25 cellular contexts compared by ENCODE assay signal in the genomic region with DNA sequence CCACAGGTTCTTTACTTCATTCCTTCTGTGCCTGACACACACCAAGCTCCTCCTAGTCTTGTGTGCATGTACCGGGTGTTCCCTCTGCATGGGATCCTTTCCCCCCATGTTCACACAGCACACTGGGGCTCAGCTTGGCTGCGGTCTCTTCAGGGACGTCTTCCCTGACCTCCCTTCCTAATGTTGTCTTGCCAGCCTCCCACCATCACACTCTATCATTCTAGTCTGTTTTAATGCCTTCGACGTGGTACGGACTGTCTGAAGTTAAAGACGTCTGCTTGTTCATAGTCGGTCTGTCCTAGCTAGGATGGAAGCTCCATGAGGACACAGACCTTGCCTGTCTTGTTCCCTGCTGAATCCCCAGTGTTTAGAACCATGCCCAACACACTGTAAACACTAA.
"Had no signal": no experiment of that assay in that cellular context is flagged by ENCODE, and none has a peak within 500 bp of the region (broad histone marks: within the 10 kb centered on the region; RNA-seq: fewer than 3 reads in every experiment).

No MANE protein-coding gene starts in this region.

- H3K4me3 ChIP-seq: colonic mucosa, gastroesophageal sphincter, heart left ventricle, hepatocyte, lower lobe of right lung, mucosa of descending colon had no signal

- H2AFZ ChIP-seq: hepatocyte had no signal

- H3K9me3 ChIP-seq: colonic mucosa, gastroesophageal sphincter, heart left ventricle, lower lobe of right lung, mucosa of descending colon had no signal

- H3K27ac ChIP-seq: colonic mucosa, epithelial cell of prostate, foreskin keratinocyte, gastroesophageal sphincter, hepatocyte, lower lobe of right lung had no signal

- H3K79me2 ChIP-seq: hepatocyte had no signal

- H3K27me3 ChIP-seq: colonic mucosa, foreskin keratinocyte, gastroesophageal sphincter, heart left ventricle, hepatocyte had no signal

- FAIRE-seq: endometrium, frontal cortex, kidney had no signal

- ATAC-seq: effector memory CD8-positive, alpha-beta T cell; esophagus mucosa; foreskin keratinocyte; gastroesophageal sphincter; left colon; left lobe of liver; mucosa of descending colon had no signal

- DNase-seq: colonic mucosa; cortex of kidney; effector CD8-positive, alpha-beta T cell; effector memory CD8-positive, alpha-beta T cell; endodermal cell; erythroblast; foreskin keratinocyte; heart left ventricle; hypothalamus; immature natural killer cell; islet precursor cell; kidney; kidney glomerular epithelial cell; left colon; left ventricle myocardium superior; lower lobe of right lung; mesenchymal stem cell; mucosa of descending colon had no signal

- H3K4me2 ChIP-seq: hepatocyte had no signal

- H3K4me1 ChIP-seq: colonic mucosa, lower lobe of right lung had no signal

- H3K36me3 ChIP-seq: colonic mucosa had no signal
